In the genomic region with DNA sequence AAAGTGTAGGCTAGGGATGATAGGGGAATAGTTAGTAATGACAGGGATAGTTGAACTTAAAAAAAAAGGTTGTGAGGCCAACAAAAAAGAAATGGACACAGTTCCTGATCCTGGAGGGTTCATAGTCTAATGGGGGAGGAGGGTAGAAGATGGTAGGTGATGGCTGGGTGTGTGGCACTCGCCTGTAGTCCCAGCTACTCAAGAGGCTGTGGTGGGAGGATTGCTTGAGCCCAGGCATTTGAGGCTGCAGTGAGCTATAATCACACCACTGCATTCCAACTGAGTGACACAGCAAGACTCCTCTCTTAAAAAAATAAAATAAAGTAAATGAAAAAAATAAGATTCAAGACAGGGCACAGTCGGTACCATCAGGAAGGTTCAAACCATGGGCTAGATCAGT, we compare ENCODE assay signal across 10 cellular contexts. TPM values are rescaled to one million over a fixed set of nuclear protein-coding genes. Genes with fewer than 3 reads are reported as not detected.
DNase-seq lines count a peak whose midpoint lies in the region; ATAC-seq, FAIRE-seq and TF ChIP-seq lines count a peak whose summit lies in the region.
"Had no signal": no experiment of that assay in that cellular context is flagged by ENCODE, and none has a peak within 500 bp of the region (broad histone marks: within the 10 kb centered on the region; RNA-seq: fewer than 3 reads in every experiment).

No MANE protein-coding gene starts in this region.

- H2BK5ac ChIP-seq in H9 (ENCODE audit: insufficient read length, low read length) = no peak overlapping the region

- no peak overlapping the region for H2BK12ac ChIP-seq in H9 (ENCODE audit: insufficient read length, low read depth, low read length)

- intact Hi-C loops in pancreas (cut with DNase I) = no loop called here

- no peak overlapping the region for H4K91ac ChIP-seq in H9 (ENCODE audit: insufficient read length, low read depth, low read length)

- no CpG with 5 or more reads among the region's 2 CpGs for WGBS in H9 (ENCODE audit: extremely low coverage, insufficient read length, low lambda C conversion rate)
- 80 to 89% methylated on average over 2 of the region's 2 CpGs for WGBS in pancreas, 2 donors

- H3K27me3 ChIP-seq in ACC112 (ENCODE audit: insufficient read depth, low read length) = no peaks in the 10 kb centered on the region
- H3K27me3 ChIP-seq in H9 (ENCODE audit: insufficient read depth, low read length) = no peaks in the 10 kb centered on the region; the same call in 1 of the 2 replicates
- no peaks in the 10 kb centered on the region for H3K27me3 ChIP-seq in pancreas

- no peak for FAIRE-seq in pancreas (lab: Jason Lieb, UNC)

- no peak overlapping the region for H3K23ac ChIP-seq in H9 (ENCODE audit: insufficient read length, low read depth, low read length)

- H3K36me3 ChIP-seq in ACC112 (ENCODE audit: insufficient read depth, low read length) (no peaks in the 10 kb centered on the region), pancreas (no peaks in the 10 kb centered on the region)

- H3K79me2 ChIP-seq in ACC112 (ENCODE audit: control insufficient read depth, insufficient read depth, low read length, unreplicated experiment) (peaks cover 34% of the 10 kb centered on the region), H9 (ENCODE audit: insufficient read depth, low read length) (no peaks in the 10 kb centered on the region; the same call in 1 of the 2 replicates)

- DNase-seq in H9 = no peak
- DNase-seq in hepatic stellate cell (ENCODE audit: low spot score) = peak; percentile 60
- DNase-seq in SK-N-DZ (ENCODE audit: low spot score) = no peak
- DNase-seq in nephron progenitor cell = no peak
- no peak for DNase-seq in activated CD8-positive, alpha-beta memory T cell treated with anti-CD3 and anti-CD28 coated beads, Interleukin-2, amount 50 U/mL, for 48 hours
- DNase-seq in pancreas = no peak
- DNase-seq: activated CD4-positive, alpha-beta T cell treated with anti-CD3 and anti-CD28 coated beads for 4 hours had no signal

- no peak overlapping the region for H3T11ph ChIP-seq in H9 (ENCODE audit: low read length)

- peak overlapping the region; percentile 47 for H3K4me2 ChIP-seq in H9 (ENCODE audit: insufficient read depth, insufficient read length, low read length)

- no peaks in the 10 kb centered on the region; a peak in 2 of 5 replicates for H3K9me3 Mint-ChIP-seq in H9
- H3K9me3 Mint-ChIP-seq in nephron progenitor cell = peaks cover 10% of the 10 kb centered on the region

- H3K4me1 ChIP-seq in ACC112 (ENCODE audit: control insufficient read depth, insufficient read depth, low read length, unreplicated experiment) (peaks cover 30% of the 10 kb centered on the region), H9 (ENCODE audit: insufficient read depth, low read length) (peaks cover 5% of the 10 kb centered on the region; the same call in 1 of the 2 replicates), pancreas (peaks cover 0 to 3% (median 0%) of the 10 kb centered on the region in 3 donors)

- H3K36me3 Mint-ChIP-seq in H9 (ENCODE audit: insufficient read depth in 1 of 3, low read depth in 3 of 3) = peaks cover 0 to 2% (median 0%) of the 10 kb centered on the region in 3 experiments; a peak in 2 of 7 replicates
- no peaks in the 10 kb centered on the region for H3K36me3 Mint-ChIP-seq in nephron progenitor cell (ENCODE audit: low read depth)

- no peak overlapping the region for H2BK15ac ChIP-seq in H9 (ENCODE audit: low read depth, low read length)

- H3K27me3 Mint-ChIP-seq in H9 (ENCODE audit: low read depth) (peaks cover 55% of the 10 kb centered on the region), nephron progenitor cell (ENCODE audit: low read depth, poor library complexity) (peaks cover 92% of the 10 kb centered on the region)

- H3K56ac ChIP-seq in H9 (ENCODE audit: insufficient read length, low read depth, low read length) = no peak overlapping the region

- no peak overlapping the region for H4K8ac ChIP-seq in H9 (replicated peaks; ENCODE audit: insufficient read length, low read depth, low read length)

- H3K27ac Mint-ChIP-seq in H9 = no peak overlapping the region
- no peak overlapping the region for H3K27ac Mint-ChIP-seq in nephron progenitor cell

- no peak overlapping the region for H3K14ac ChIP-seq in H9 (ENCODE audit: insufficient read depth, low read length)

- H3K9ac ChIP-seq in H9 (ENCODE audit: extremely low read depth, insufficient read length, low read length) = no peak overlapping the region

- H3K4me3 Mint-ChIP-seq in H9 = peak overlapping the region; percentile 76 to 91; a peak in 4 of 5 replicates
- H3K4me3 Mint-ChIP-seq in nephron progenitor cell = no peak overlapping the region

- H3K23me2 ChIP-seq in H9 (ENCODE audit: insufficient read length, low read depth, low read length, poor library complexity, severe bottlenecking) = peaks cover 16% of the 10 kb centered on the region

- no peak overlapping the region for H3K4ac ChIP-seq in H9 (ENCODE audit: low read depth, low read length)

- no peak overlapping the region for H2BK20ac ChIP-seq in H9 (ENCODE audit: low read depth, low read length, poor library complexity, severe bottlenecking)

- H3K27ac ChIP-seq in ACC112 (ENCODE audit: low read depth, low read length) (peak overlapping the region; percentile 87), H9 (ENCODE audit: insufficient read length, low read depth, low read length) (no peak overlapping the region), pancreas (peak overlapping the region in 1 of 4 donors; percentile 46)

- no peak overlapping the region for H2AFZ ChIP-seq in ACC112 (ENCODE audit: low read length, unreplicated experiment)
- H2AFZ ChIP-seq in H9 (ENCODE audit: low read length) = no peak overlapping the region

- no peak overlapping the region for H2BK120ac ChIP-seq in H9 (ENCODE audit: low read depth, low read length, poor library complexity, severe bottlenecking)

- H3K4me3 ChIP-seq in ACC112 (ENCODE audit: low read depth, low read length) = peak overlapping the region; percentile 92
- peak overlapping the region; percentile 74 for H3K4me3 ChIP-seq in WI38 (ENCODE audit: low read depth, low read length)
- no peak overlapping the region for H3K4me3 ChIP-seq in pancreas

- no peak for ATAC-seq in pancreas

- no peak overlapping the region for H3K18ac ChIP-seq in H9 (ENCODE audit: insufficient read length, low read depth, low read length)

- H3K4me1 Mint-ChIP-seq in H9 (peaks cover 45 to 46% of the 10 kb centered on the region in 2 experiments), nephron progenitor cell (peaks cover 38% of the 10 kb centered on the region)

- TF ChIP-seq CTCF in H9 (conservative IDR thresholded peaks at IDR 0.05) (no peak), WI38 (IDR thresholded peaks at IDR 0.05; ENCODE audit: low read depth, low read length) (no peak), nephron progenitor cell (IDR thresholded peaks at IDR 0.05) (no peak), pancreas (IDR thresholded peaks at IDR 0.05) (no peak)

- H3K9me3 ChIP-seq in H9 (ENCODE audit: control insufficient read depth, low read depth, low read length) (no peaks in the 10 kb centered on the region), pancreas (no peaks in the 10 kb centered on the region)

- H3K79me1 ChIP-seq in H9 (ENCODE audit: insufficient read depth, low read depth, low read length, poor library complexity, severe bottlenecking) = peaks cover 3% of the 10 kb centered on the region

- H4K20me1 ChIP-seq in H9 (ENCODE audit: control insufficient read depth, insufficient read depth, insufficient read length) = no peaks in the 10 kb centered on the region

- H2AK5ac ChIP-seq in H9 (ENCODE audit: insufficient read length, low read length) = no peak overlapping the region

- no peak overlapping the region for H4K5ac ChIP-seq in H9 (ENCODE audit: insufficient read length, low read depth, low read length)

RNA-seq across cellular contexts. Expression of gene MICB, which starts 2.4 kb away (rescaled TPM):
- total RNA-seq in H9 (2021) (6.2 and 6.8 TPM in 2 replicates), pancreas (1 to 10 TPM in 2 of 6 donors, under 1 TPM in 4; 0.24 to 1.7 (median 0.51) TPM)
- polyA plus RNA-seq in SK-N-DZ (2014; cell fraction: cytosol; rRNA removed) = 0.14 and 0.53 TPM in 2 replicates
- polyA plus RNA-seq in SK-N-DZ (2014; cell fraction: nucleus; rRNA removed) = 0.43 TPM in 1 of 2 replicates, not detected in the other
- under 1 TPM; 0.23 to 0.76 TPM for polyA plus RNA-seq in pancreas

RNA-seq across cellular contexts. Expression of gene MCCD1, which starts 33.2 kb away (rescaled TPM):
- not detected in 2 replicates for total RNA-seq in H9 (2021)
- not detected in 2 replicates for polyA plus RNA-seq in SK-N-DZ (2014; cell fraction: cytosol; rRNA removed)
- polyA plus RNA-seq in SK-N-DZ (2014; cell fraction: nucleus; rRNA removed) = not detected in 2 replicates
- not detected for total RNA-seq in pancreas
- not detected for polyA plus RNA-seq in pancreas
- total RNA-seq: kidney epithelial cell had no signal

RNA-seq across cellular contexts. Expression of gene DDX39B, which starts 46.2 kb away (rescaled TPM):
- total RNA-seq in H9 (2021) (800 and 813 TPM in 2 replicates), pancreas (100 to 1,000 TPM; 134 to 233 (median 153) TPM)
- polyA plus RNA-seq in SK-N-DZ (2014; cell fraction: cytosol; rRNA removed) = 617 and 695 TPM in 2 replicates
- 471 and 621 TPM in 2 replicates for polyA plus RNA-seq in SK-N-DZ (2014; cell fraction: nucleus; rRNA removed)
- polyA plus RNA-seq in pancreas = 100 to 1,000 TPM; 423 to 669 TPM

RNA-seq across cellular contexts. Expression of gene ATP6V1G2, which starts 50.8 kb away (rescaled TPM):
- total RNA-seq in H9 (2021) (3.6 and 3.8 TPM in 2 replicates), pancreas (under 1 TPM; 0.16 to 0.81 (median 0.36) TPM)
- polyA plus RNA-seq in SK-N-DZ (2014; cell fraction: cytosol; rRNA removed) = 9.1 and 16.7 TPM in 2 replicates
- polyA plus RNA-seq in SK-N-DZ (2014; cell fraction: nucleus; rRNA removed) = 12.3 and 18.2 TPM in 2 replicates
- 1 to 10 TPM; 1.9 to 2.1 TPM for polyA plus RNA-seq in pancreas

RNA-seq across cellular contexts. Expression of gene NFKBIL1, which starts 51.8 kb away (rescaled TPM):
- 11.8 and 15.1 TPM in 2 replicates for total RNA-seq in H9 (2021)
- 47.9 and 61.7 TPM in 2 replicates for polyA plus RNA-seq in SK-N-DZ (2014; cell fraction: cytosol; rRNA removed)
- polyA plus RNA-seq in SK-N-DZ (2014; cell fraction: nucleus; rRNA removed) = 24.3 and 40.8 TPM in 2 replicates
- 10 to 100 TPM; 12.1 to 25.3 (median 20.8) TPM for total RNA-seq in pancreas
- polyA plus RNA-seq in pancreas = 10 to 100 TPM; 26.5 to 46.0 TPM

Comparison
In these comparisons a context has a peak if more than half of its experiments do, and no peak if none do; other contexts are left out.
1. H3K4me3 ChIP-seq: peak in ACC112 (single experiment) and WI38 (single experiment); none in pancreas (0 of 4).